Comparison of ENCODE assay signal across 1 cellular context in genomic region chr2:27020337-27020948, GRCh38.
TF ChIP-seq lines count a peak whose summit lies in the region.

No MANE protein-coding gene starts in this region.

TF ChIP-seq in K562, 482 proteins besides CTCF, POLR2A, EP300 and RAD21 (continued from another document and continues in another):
- TF ChIP-seq, protein P1, sequence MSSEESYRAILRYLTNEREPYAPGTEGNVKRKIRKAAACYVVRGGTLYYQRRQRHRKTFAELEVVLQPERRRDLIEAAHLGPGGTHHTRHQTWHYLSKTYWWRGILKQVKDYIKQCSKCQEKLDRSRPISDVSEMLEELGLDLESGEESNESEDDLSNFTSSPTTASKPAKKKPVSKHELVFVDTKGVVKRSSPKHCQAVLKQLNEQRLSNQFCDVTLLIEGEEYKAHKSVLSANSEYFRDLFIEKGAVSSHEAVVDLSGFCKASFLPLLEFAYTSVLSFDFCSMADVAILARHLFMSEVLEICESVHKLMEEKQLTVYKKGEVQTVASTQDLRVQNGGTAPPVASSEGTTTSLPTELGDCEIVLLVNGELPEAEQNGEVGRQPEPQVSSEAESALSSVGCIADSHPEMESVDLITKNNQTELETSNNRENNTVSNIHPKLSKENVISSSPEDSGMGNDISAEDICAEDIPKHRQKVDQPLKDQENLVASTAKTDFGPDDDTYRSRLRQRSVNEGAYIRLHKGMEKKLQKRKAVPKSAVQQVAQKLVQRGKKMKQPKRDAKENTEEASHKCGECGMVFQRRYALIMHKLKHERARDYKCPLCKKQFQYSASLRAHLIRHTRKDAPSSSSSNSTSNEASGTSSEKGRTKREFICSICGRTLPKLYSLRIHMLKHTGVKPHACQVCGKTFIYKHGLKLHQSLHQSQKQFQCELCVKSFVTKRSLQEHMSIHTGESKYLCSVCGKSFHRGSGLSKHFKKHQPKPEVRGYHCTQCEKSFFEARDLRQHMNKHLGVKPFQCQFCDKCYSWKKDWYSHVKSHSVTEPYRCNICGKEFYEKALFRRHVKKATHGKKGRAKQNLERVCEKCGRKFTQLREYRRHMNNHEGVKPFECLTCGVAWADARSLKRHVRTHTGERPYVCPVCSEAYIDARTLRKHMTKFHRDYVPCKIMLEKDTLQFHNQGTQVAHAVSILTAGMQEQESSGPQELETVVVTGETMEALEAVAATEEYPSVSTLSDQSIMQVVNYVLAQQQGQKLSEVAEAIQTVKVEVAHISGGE (CRISPR knock-in tag; IDR thresholded peaks at IDR 0.05) = peak in 1 of 3 experiments; percentile 63; a peak in 1 of 6 replicates
- TF ChIP-seq MCM7 (IDR thresholded peaks at IDR 0.05) = 0 out of 4 replicates have a peak, but pooled peaks of 1 of the 2 experiments have one; percentile 36
- no peak for TF ChIP-seq ZBTB49 (CRISPR knock-in tag; IDR thresholded peaks at IDR 0.05; ENCODE audit: borderline replicate concordance)
- no peak for TF ChIP-seq ZNF395 (CRISPR knock-in tag; IDR thresholded peaks at IDR 0.05)
- TF ChIP-seq NBN (IDR thresholded peaks at IDR 0.05; ENCODE audit: low read depth) = peak; percentile 38; the same call in 1 of the 2 replicates
- peak; percentile 74 for TF ChIP-seq CXXC5 (CRISPR knock-in tag; IDR thresholded peaks at IDR 0.05)
- no peak for TF ChIP-seq ZBTB5 (IDR thresholded peaks at IDR 0.05)
- no peak for TF ChIP-seq MAFK (IDR thresholded peaks at IDR 0.05; ENCODE audit: low read length)
- TF ChIP-seq ATF1 (CRISPR knock-in tag; IDR thresholded peaks at IDR 0.05) = no peak
- peak; percentile 53; the same call in 1 of the 2 replicates for TF ChIP-seq ATF1 (tag; IDR thresholded peaks at IDR 0.05)
- peak; percentile 70; the same call in 1 of the 2 replicates for TF ChIP-seq GATAD2B (IDR thresholded peaks at IDR 0.05; ENCODE audit: borderline replicate concordance)
- TF ChIP-seq NONO (IDR thresholded peaks at IDR 0.05; ENCODE audit: low read depth in 2 of 2, low read length in 1 of 2) = no peak
- no peak for TF ChIP-seq MTA1 (IDR thresholded peaks at IDR 0.05; ENCODE audit: borderline replicate concordance)
- TF ChIP-seq RFX7 (CRISPR knock-in tag; IDR thresholded peaks at IDR 0.05) = no peak
- no peak; a peak in 1 of 4 replicates for TF ChIP-seq SIN3A (IDR thresholded peaks at IDR 0.05; ENCODE audit: borderline replicate concordance in 2 of 2, control insufficient read depth in 1 of 2, low read depth in 2 of 2, low read length in 2 of 2)
- no peak for TF ChIP-seq ZNF76 (CRISPR knock-in tag; IDR thresholded peaks at IDR 0.05; ENCODE audit: borderline replicate concordance)
- peak; percentile 77 for TF ChIP-seq SMARCE1 (IDR thresholded peaks at IDR 0.05)
- peak; percentile 76 for TF ChIP-seq NCOA1 (IDR thresholded peaks at IDR 0.05; ENCODE audit: low read depth)
- no peak for TF ChIP-seq BDP1 (IDR thresholded peaks at IDR 0.05; ENCODE audit: insufficient read depth, insufficient read length)
- TF ChIP-seq, protein P2, sequence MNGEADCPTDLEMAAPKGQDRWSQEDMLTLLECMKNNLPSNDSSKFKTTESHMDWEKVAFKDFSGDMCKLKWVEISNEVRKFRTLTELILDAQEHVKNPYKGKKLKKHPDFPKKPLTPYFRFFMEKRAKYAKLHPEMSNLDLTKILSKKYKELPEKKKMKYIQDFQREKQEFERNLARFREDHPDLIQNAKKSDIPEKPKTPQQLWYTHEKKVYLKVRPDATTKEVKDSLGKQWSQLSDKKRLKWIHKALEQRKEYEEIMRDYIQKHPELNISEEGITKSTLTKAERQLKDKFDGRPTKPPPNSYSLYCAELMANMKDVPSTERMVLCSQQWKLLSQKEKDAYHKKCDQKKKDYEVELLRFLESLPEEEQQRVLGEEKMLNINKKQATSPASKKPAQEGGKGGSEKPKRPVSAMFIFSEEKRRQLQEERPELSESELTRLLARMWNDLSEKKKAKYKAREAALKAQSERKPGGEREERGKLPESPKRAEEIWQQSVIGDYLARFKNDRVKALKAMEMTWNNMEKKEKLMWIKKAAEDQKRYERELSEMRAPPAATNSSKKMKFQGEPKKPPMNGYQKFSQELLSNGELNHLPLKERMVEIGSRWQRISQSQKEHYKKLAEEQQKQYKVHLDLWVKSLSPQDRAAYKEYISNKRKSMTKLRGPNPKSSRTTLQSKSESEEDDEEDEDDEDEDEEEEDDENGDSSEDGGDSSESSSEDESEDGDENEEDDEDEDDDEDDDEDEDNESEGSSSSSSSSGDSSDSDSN (IDR thresholded peaks at IDR 0.05; ENCODE audit: borderline replicate concordance in 1 of 2, low read depth in 2 of 2, low read length in 2 of 2) = no peak
- TF ChIP-seq KLF13 (tag; IDR thresholded peaks at IDR 0.05; ENCODE audit: borderline replicate concordance, low read depth) = no peak
- peak; percentile 96 for TF ChIP-seq STAT5A (IDR thresholded peaks at IDR 0.05; ENCODE audit: borderline replicate concordance, low read length)
- TF ChIP-seq NR2C2 (CRISPR knock-in tag; IDR thresholded peaks at IDR 0.05) = peak; percentile 54; the same call in 1 of the 2 replicates
- TF ChIP-seq NR2C2 (tag; IDR thresholded peaks at IDR 0.05) = peak; percentile 96
- no peak for TF ChIP-seq PREB (CRISPR knock-in tag; IDR thresholded peaks at IDR 0.05)
- peak; percentile 34; the same call in 1 of the 2 replicates for TF ChIP-seq SP1 (CRISPR knock-in tag; IDR thresholded peaks at IDR 0.05)
- TF ChIP-seq TCF3 (CRISPR knock-in tag; IDR thresholded peaks at IDR 0.05) = peak; percentile 90
- TF ChIP-seq, protein P3, sequence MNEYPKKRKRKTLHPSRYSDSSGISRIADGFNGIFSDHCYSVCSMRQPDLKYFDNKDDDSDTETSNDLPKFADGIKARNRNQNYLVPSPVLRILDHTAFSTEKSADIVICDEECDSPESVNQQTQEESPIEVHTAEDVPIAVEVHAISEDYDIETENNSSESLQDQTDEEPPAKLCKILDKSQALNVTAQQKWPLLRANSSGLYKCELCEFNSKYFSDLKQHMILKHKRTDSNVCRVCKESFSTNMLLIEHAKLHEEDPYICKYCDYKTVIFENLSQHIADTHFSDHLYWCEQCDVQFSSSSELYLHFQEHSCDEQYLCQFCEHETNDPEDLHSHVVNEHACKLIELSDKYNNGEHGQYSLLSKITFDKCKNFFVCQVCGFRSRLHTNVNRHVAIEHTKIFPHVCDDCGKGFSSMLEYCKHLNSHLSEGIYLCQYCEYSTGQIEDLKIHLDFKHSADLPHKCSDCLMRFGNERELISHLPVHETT (CRISPR knock-in tag; conservative IDR thresholded peaks at IDR 0.05 in 1 of 2, IDR thresholded peaks at IDR 0.05 in 1 of 2) = peak in 1 of 2 experiments; percentile 46; a peak in 1 of 4 replicates
- TF ChIP-seq ZNF449 (CRISPR knock-in tag; IDR thresholded peaks at IDR 0.05) = no peak
- no peak for TF ChIP-seq ZNF699 (CRISPR knock-in tag; IDR thresholded peaks at IDR 0.05; ENCODE audit: insufficient replicate concordance)
- TF ChIP-seq NR3C1 (CRISPR knock-in tag; IDR thresholded peaks at IDR 0.05) = no peak
- no peak for TF ChIP-seq E2F8 (IDR thresholded peaks at IDR 0.05; ENCODE audit: low read depth, partially characterized antibody)
- no peak for TF ChIP-seq SRF (CRISPR knock-in tag; IDR thresholded peaks at IDR 0.05)
- TF ChIP-seq BHLHE40 (IDR thresholded peaks at IDR 0.05; ENCODE audit: low read length) = peak; percentile 32; the same call in 1 of the 2 replicates
- no peak for TF ChIP-seq BRF1 (IDR thresholded peaks at IDR 0.05; ENCODE audit: borderline replicate concordance, extremely low read depth, insufficient read length)
- TF ChIP-seq TGIF2 (CRISPR knock-in tag; IDR thresholded peaks at IDR 0.05) = no peak
- TF ChIP-seq ELF4 (CRISPR knock-in tag; IDR thresholded peaks at IDR 0.05) = no peak; the same call in 1 of the 2 replicates
- TF ChIP-seq HBP1 (CRISPR knock-in tag; IDR thresholded peaks at IDR 0.05) = no peak
- TF ChIP-seq SAP30 (IDR thresholded peaks at IDR 0.05; ENCODE audit: borderline replicate concordance, insufficient read depth, low read depth, low read length, poor library complexity, severe bottlenecking) = no peak
- no peak for TF ChIP-seq KLF1 (tag; IDR thresholded peaks at IDR 0.05)
- TF ChIP-seq CHCHD3 (CRISPR knock-in tag; IDR thresholded peaks at IDR 0.05) = no peak
- TF ChIP-seq TBP (optimal IDR thresholded peaks at IDR 0.05; ENCODE audit: low read depth, low read length) = no peak
- TF ChIP-seq RUNX1 (IDR thresholded peaks at IDR 0.05; ENCODE audit: low read depth) = 0 out of 2 replicates have a peak, but pooled peaks have one; percentile 47
